Comparison of ENCODE assay signal across 15 cellular contexts in genomic region chr7:102872460-102872859, GRCh38. TPM values are rescaled to one million over a fixed set of nuclear protein-coding genes. Genes with fewer than 3 reads are reported as not detected.
DNase-seq lines count a peak whose midpoint lies in the region; ATAC-seq, FAIRE-seq and TF ChIP-seq lines count a peak whose summit lies in the region.
"Had no signal": no experiment of that assay in that cellular context is flagged by ENCODE, and none has a peak within 500 bp of the region (broad histone marks: within the 10 kb centered on the region; RNA-seq: fewer than 3 reads in every experiment).

No MANE protein-coding gene starts in this region.

- no peak for TF ChIP-seq RAD21 in K562 (CRISPR knock-in tag; conservative IDR thresholded peaks at IDR 0.05 in 1 of 2, IDR thresholded peaks at IDR 0.05 in 1 of 2)

- peak overlapping the region; percentile 22; the same call in 1 of the 2 replicates for H3K4me3 ChIP-seq in ACC112 (ENCODE audit: low read depth, low read length)
- H3K4me3 ChIP-seq in K562 = no peak overlapping the region
- H3K4me3 ChIP-seq in kidney epithelial cell (ENCODE audit: low read depth, low read length) = no peak overlapping the region
- H3K4me3 ChIP-seq: BLaER1 had no signal

- H3K9me3 Mint-ChIP-seq in activated naive CD4-positive, alpha-beta T cell treated with anti-CD3 and anti-CD28 coated beads, Interleukin-2, amount 10 ng/mL, durations not matched to agents 7 days and 5 days = no peaks in the 10 kb centered on the region

- in situ Hi-C loops in K562 (cut with MboI) = no loop called here

- DNase-seq in HS-5 (ENCODE audit: low read depth) (peak; percentile 61), K562 (ENCODE audit: extremely low read depth in 1 of 4, low spot score in 3 of 4) (no peak), kidney epithelial cell (ENCODE audit: low read depth) (peak; percentile 88), GOT3 (lab: John Stamatoyannopoulos, UW) (no peak), DMS114 treated with DMSO at 0.1 percent for 48 hours (lab: John Stamatoyannopoulos, UW; ENCODE audit: unreplicated experiment) (no peak), germinal center (ENCODE audit: low spot score) (no peak)
- DNase-seq in activated naive CD4-positive, alpha-beta T cell treated with anti-CD3 and anti-CD28 coated beads, Interleukin-2, amount 10 ng/mL, durations not matched to agents 7 days and 5 days = no peak
- DNase-seq: amygdala; kidney; NCI-H2081; stimulated activated naive CD4-positive, alpha-beta T cell; T-helper 9 cell had no signal

- POLR2A ChIA-PET in K562 (lab: Yijun Ruan, JAX) = no interaction called here

- intact Hi-C loops in K562 (cut with micrococcal nuclease) = no loop called here

- no peak for TF ChIP-seq POLR2A in K562 (conservative IDR thresholded peaks at IDR 0.05)

- H2AFZ ChIP-seq in ACC112 (ENCODE audit: low read length, unreplicated experiment) = peak overlapping the region; percentile 54
- no peak overlapping the region for H2AFZ ChIP-seq in K562 (ENCODE audit: low read depth, low read length)

- FAIRE-seq in K562 (lab: Jason Lieb, UNC) = peak; percentile 11
- FAIRE-seq: H54, kidney had no signal

- peaks cover 54% of the 10 kb centered on the region for H3K4me1 ChIP-seq in ACC112 (ENCODE audit: control insufficient read depth, insufficient read depth, low read length, unreplicated experiment)
- peaks cover 0 to 6% of the 10 kb centered on the region in 2 experiments; a peak in 1 of 5 replicates for H3K4me1 ChIP-seq in K562 (replicated peaks in 1 of 2; ENCODE audit: control insufficient read depth in 2 of 2, insufficient read depth in 2 of 2, low read length in 2 of 2)

- no peak overlapping the region for H3K9ac ChIP-seq in K562 (ENCODE audit: insufficient read depth in 1 of 2, low read depth in 2 of 2, low read length in 2 of 2)
- H3K9ac ChIP-seq: BLaER1 had no signal

- H3K4me2 ChIP-seq in K562 (ENCODE audit: insufficient read depth, low read length) = no peak overlapping the region
- H3K4me2 ChIP-seq: BLaER1 had no signal

- TF ChIP-seq CTCF in K562 (IDR thresholded peaks at IDR 0.05 in 2 of 3, conservative IDR thresholded peaks at IDR 0.05 in 1 of 3; ENCODE audit: insufficient read depth in 2 of 3, low read depth in 1 of 3, low read length in 3 of 3) = no peak
- no peak for TF ChIP-seq CTCF in kidney epithelial cell (IDR thresholded peaks at IDR 0.05; ENCODE audit: insufficient read depth, low read length, poor library complexity, severe bottlenecking)

- BruUV-seq in K562 (replicated peaks; lab: Mats Ljungman, UMichigan) = no TSS peak

- no peak overlapping the region for H3K27ac Mint-ChIP-seq in activated naive CD4-positive, alpha-beta T cell treated with anti-CD3 and anti-CD28 coated beads, Interleukin-2, amount 10 ng/mL, durations not matched to agents 7 days and 5 days

- peaks cover 3% of the 10 kb centered on the region for H3K27me3 Mint-ChIP-seq in activated naive CD4-positive, alpha-beta T cell treated with anti-CD3 and anti-CD28 coated beads, Interleukin-2, amount 10 ng/mL, durations not matched to agents 7 days and 5 days

- no peaks in the 10 kb centered on the region for H3K9me1 ChIP-seq in K562 (ENCODE audit: control insufficient read depth, insufficient read depth, low read length)

- no peak overlapping the region for H3K4me3 Mint-ChIP-seq in activated naive CD4-positive, alpha-beta T cell treated with anti-CD3 and anti-CD28 coated beads, Interleukin-2, amount 10 ng/mL, durations not matched to agents 7 days and 5 days

- H3K27ac ChIP-seq in ACC112 (ENCODE audit: low read depth, low read length) (peak overlapping the region; percentile 98), K562 (ENCODE audit: extremely low read depth, low read depth, low read length) (no peak overlapping the region)
- H3K27ac ChIP-seq: BLaER1 had no signal

- TF ChIP-seq EP300 in K562 (IDR thresholded peaks at IDR 0.05; ENCODE audit: low read length) = no peak

- ATAC-seq in K562 = no peak

- no peaks in the 10 kb centered on the region for H4K20me1 ChIP-seq in K562 (replicated peaks; ENCODE audit: control insufficient read depth, insufficient read depth, low read length)
- H4K20me1 ChIP-seq: BLaER1 had no signal

- no peaks in the 10 kb centered on the region for H3K27me3 ChIP-seq in ACC112 (ENCODE audit: insufficient read depth, low read length)
- no peaks in the 10 kb centered on the region for H3K27me3 ChIP-seq in K562 (ENCODE audit: control insufficient read depth in 2 of 2, insufficient read depth in 2 of 2, low read length in 2 of 2)
- H3K27me3 ChIP-seq in kidney epithelial cell (ENCODE audit: control insufficient read depth, insufficient read depth, low read length) = no peaks in the 10 kb centered on the region
- H3K27me3 ChIP-seq: BLaER1 had no signal

- H3K9me3 ChIP-seq in K562 (replicated peaks; ENCODE audit: control insufficient read depth, insufficient read depth, low read depth, low read length) = no peaks in the 10 kb centered on the region
- H3K9me3 ChIP-seq: BLaER1 had no signal

- H3K79me2 ChIP-seq in ACC112 (ENCODE audit: control insufficient read depth, insufficient read depth, low read length, unreplicated experiment) = no peaks in the 10 kb centered on the region
- no peaks in the 10 kb centered on the region for H3K79me2 ChIP-seq in K562 (ENCODE audit: control insufficient read depth, insufficient read depth, low read length)

- no peaks in the 10 kb centered on the region for H3K36me3 Mint-ChIP-seq in activated naive CD4-positive, alpha-beta T cell treated with anti-CD3 and anti-CD28 coated beads, Interleukin-2, amount 10 ng/mL, durations not matched to agents 7 days and 5 days

- WGBS in K562 (ENCODE audit: insufficient coverage, low coverage, missing lambda C conversion rate) = 98% methylated on average over 2 of the region's 2 CpGs

- CTCF ChIA-PET in K562 (lab: Yijun Ruan, JAX; ENCODE audit: low intra/inter-chr PET ratio) = no interaction called here
- CTCF ChIA-PET in activated naive CD4-positive, alpha-beta T cell treated with anti-CD3 and anti-CD28 coated beads, Interleukin-2, amount 10 ng/mL, durations not matched to agents 7 days and 5 days (lab: Charles Lee) = no interaction called here

- no peaks in the 10 kb centered on the region for H3K36me3 ChIP-seq in ACC112 (ENCODE audit: insufficient read depth, low read length)
- H3K36me3 ChIP-seq in K562 (ENCODE audit: control insufficient read depth, insufficient read depth, low read length) = peaks cover 73% of the 10 kb centered on the region
- no peaks in the 10 kb centered on the region for H3K36me3 ChIP-seq in kidney epithelial cell (ENCODE audit: control insufficient read depth, insufficient read depth, low read length)
- H3K36me3 ChIP-seq: BLaER1 had no signal

- H3K4me1 Mint-ChIP-seq in activated naive CD4-positive, alpha-beta T cell treated with anti-CD3 and anti-CD28 coated beads, Interleukin-2, amount 10 ng/mL, durations not matched to agents 7 days and 5 days = peaks cover 13% of the 10 kb centered on the region

TF ChIP-seq in K562, 482 proteins besides CTCF, POLR2A, EP300 and RAD21 (continues in another document):
- TF ChIP-seq RCOR1 (IDR thresholded peaks at IDR 0.05; ENCODE audit: borderline replicate concordance in 1 of 2, low read depth in 2 of 2, low read length in 2 of 2) (no peak), MYC (IDR thresholded peaks at IDR 0.05; ENCODE audit: low read depth, low read length) (no peak), MYC (CRISPR knock-in tag; IDR thresholded peaks at IDR 0.05; ENCODE audit: borderline replicate concordance, low read depth) (no peak), E2F4 (CRISPR knock-in tag; IDR thresholded peaks at IDR 0.05; ENCODE audit: low read depth) (no peak), CHD1 (IDR thresholded peaks at IDR 0.05; ENCODE audit: low read length) (no peak), HDAC2 (IDR thresholded peaks at IDR 0.05) (no peak)

RNA-seq across cellular contexts. Expression of gene LRRC17, which starts 40.3 kb away (rescaled TPM):
- not detected in 2 replicates for total RNA-seq in K562 (2011; cell fraction: chromatin; rRNA removed; ENCODE audit: low replicate concordance)
- not detected in 2 replicates for total RNA-seq in K562 (2011; cell fraction: nucleolus; rRNA removed)
- not detected in 2 replicates for total RNA-seq in K562 (2011; cell fraction: nucleoplasm; rRNA removed)
- total RNA-seq in K562 (2014; rRNA removed) = not detected in 2 replicates
- total RNA-seq in K562 (2014; rRNA removed; fragmentation: Illumina TruSeq; extraction: Trizol) = 0.16 TPM in 1 of 2 replicates, not detected in the other
- total RNA-seq in K562 (2015; rRNA removed; fragmentation: Illumina TruSeq; extraction: Trizol) = 0.18 TPM in 1 of 2 replicates, not detected in the other
- not detected in 2 replicates for total RNA-seq in K562 (2021)
- polyA plus RNA-seq in K562 (2011; rRNA removed) = 0.04 and 0.07 TPM in 2 replicates
- polyA plus RNA-seq in K562 (2011; cell fraction: cytosol; rRNA removed) = not detected in 2 replicates
- 0.13 TPM in 1 of 2 replicates, not detected in the other for polyA plus RNA-seq in K562 (2011; cell fraction: nucleus; rRNA removed)
- polyA plus RNA-seq in K562 (2012) = 0.18 TPM in 1 of 2 replicates, not detected in the other
- polyA plus RNA-seq in K562 (2014; fragmentation: Illumina TruSeq; extraction: Trizol) = not detected in 2 replicates
- under 1 TPM; 0.03 to 0.17 TPM for polyA plus RNA-seq in K562 (2014; fragmentation: Nextera tagmentation; extraction: Ambion mirVana)
- 0.07 TPM in 1 of 2 replicates, not detected in the other for polyA plus RNA-seq in K562 (2014; rRNA removed)
- not detected in 2 replicates for polyA minus RNA-seq in K562 (2011; rRNA and poly(A)+ RNA removed)
- not detected in 2 replicates for polyA minus RNA-seq in K562 (2011; cell fraction: cytosol; rRNA and poly(A)+ RNA removed)
- not detected in 2 replicates for polyA minus RNA-seq in K562 (2011; cell fraction: nucleus; rRNA and poly(A)+ RNA removed)
- total RNA-seq in kidney epithelial cell = 6.2 and 6.8 TPM in 2 replicates

Comparison
In these comparisons a context has a peak if more than half of its experiments do, and no peak if none do; other contexts are left out.
1. DNase-seq: peak in HS-5 (single experiment) and kidney epithelial cell (single experiment); none in K562 (0 of 4), GOT3 (single experiment), DMS114 treated with DMSO at 0.1 percent for 48 hours (single experiment), germinal center (single experiment) and activated naive CD4-positive, alpha-beta T cell treated with anti-CD3 and anti-CD28 coated beads, Interleukin-2, amount 10 ng/mL, durations not matched to agents 7 days and 5 days (single experiment).